Comparison of ENCODE assay signal across 10 cellular contexts in the genomic region with DNA sequence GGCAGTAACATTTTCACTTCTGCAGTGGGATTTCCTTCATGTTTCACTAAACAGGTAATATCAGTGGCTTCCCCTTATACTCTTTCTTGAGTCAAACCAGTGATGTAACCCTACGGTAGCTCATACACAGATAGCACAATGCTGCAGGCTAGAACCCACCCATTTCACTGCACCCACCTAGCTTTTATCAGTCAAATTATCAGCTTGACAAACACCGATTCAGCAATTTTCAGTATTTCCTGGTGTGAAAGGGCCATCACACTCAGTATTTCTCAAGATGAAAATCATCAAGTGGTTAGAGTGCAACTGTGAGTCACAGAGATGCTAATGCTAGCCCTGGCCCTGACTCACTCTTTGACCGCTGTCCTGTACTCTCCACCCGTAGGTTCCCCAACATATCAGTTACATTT.
DNase-seq lines count a peak whose midpoint lies in the region; ATAC-seq, FAIRE-seq and TF ChIP-seq lines count a peak whose summit lies in the region.
"Had no signal": no experiment of that assay in that cellular context is flagged by ENCODE, and none has a peak within 500 bp of the region (broad histone marks: within the 10 kb centered on the region; RNA-seq: fewer than 3 reads in every experiment).

No MANE protein-coding gene starts in this region.

- peak overlapping the region in 3 of 4 donors; percentile 4 to 62 (median 43) for H3K27ac ChIP-seq in transverse colon
- H3K27ac ChIP-seq in kidney (ENCODE audit: low read depth in 2 of 2, low read length in 2 of 2): no peak overlapping the region

- WGBS in transverse colon (ENCODE audit: low coverage in 1 of 2), 2 donors: 54 to 58% methylated on average over 4 of the region's 4 CpGs

- TF ChIP-seq EP300 in transverse colon (IDR thresholded peaks at IDR 0.05; ENCODE audit: low read depth): no peak

- TF ChIP-seq POLR2A in transverse colon (IDR thresholded peaks at IDR 0.05): no peak

- intact Hi-C loops in transverse colon (cut with DNase I; ENCODE audit: low total_unique reads) (no loop called here), kidney (cut with DNase I) (no loop called here)

- H3K9ac ChIP-seq in kidney (ENCODE audit: low read length in 2 of 2): no peak overlapping the region

- H3K4me3 ChIP-seq in transverse colon: no peak overlapping the region
- no peak overlapping the region for H3K4me3 ChIP-seq in kidney (ENCODE audit: low read length in 2 of 2)
- H3K4me3 ChIP-seq: skin epidermis had no signal

- in situ Hi-C loops in transverse colon (cut with MboI; ENCODE audit: low pct_ligation_motif_present in 1 of 4, low pct_unique_long_range_greater_than_20kb in 1 of 4, low sequenced_read_pairs in 3 of 4): no loop called here
- in situ Hi-C loops in KBM-7 (cut with MboI; ENCODE audit: low pct_unique_long_range_greater_than_20kb, low sequenced_read_pairs): no loop called here

- H3K4me1 ChIP-seq in transverse colon (peaks cover 3 to 27% (median 14%) of the 10 kb centered on the region in 4 donors), kidney (ENCODE audit: control insufficient read depth in 1 of 2, insufficient read depth in 1 of 2, low read depth in 1 of 2, low read length in 2 of 2) (no peaks in the 10 kb centered on the region)

- DNase-seq in RCC 7860 (ENCODE audit: low spot score) (peak; percentile 86), fibroblast of peridontal ligament (ENCODE audit: extremely low read depth) (peak; percentile 88), transverse colon (peak; percentile 29), NCI-H510A (lab: John Stamatoyannopoulos, UW) (no peak), kidney (no peak), KBM-7 (no peak)

- H3K27me3 ChIP-seq in transverse colon: no peaks in the 10 kb centered on the region

- FAIRE-seq in RCC 7860 (lab: Jason Lieb, UNC) (peak; percentile 94), kidney (lab: Jason Lieb, UNC) (no peak)
- FAIRE-seq: TTC549 had no signal

- H3K9me3 ChIP-seq in transverse colon (no peaks in the 10 kb centered on the region), kidney (ENCODE audit: control insufficient read depth in 1 of 2, low read length in 2 of 2) (no peaks in the 10 kb centered on the region)

- TF ChIP-seq CTCF in transverse colon (IDR thresholded peaks at IDR 0.05) (no peak), kidney (IDR thresholded peaks at IDR 0.05; ENCODE audit: borderline replicate concordance, extremely low read depth, insufficient read depth) (no peak)

- ATAC-seq in GM18861 (IDR thresholded peaks at IDR 0.05; ENCODE audit: unreplicated experiment) (peak; percentile 57), HG02798 (IDR thresholded peaks at IDR 0.05; ENCODE audit: poor library complexity, unreplicated experiment) (peak; percentile 65)

- H3K36me3 ChIP-seq in transverse colon (no peaks in the 10 kb centered on the region), kidney (ENCODE audit: control insufficient read depth in 1 of 2, insufficient read depth in 2 of 2, low read length in 2 of 2) (no peaks in the 10 kb centered on the region)

Comparison
In these comparisons a context has a peak if more than half of its experiments do, and no peak if none do; other contexts are left out.
1. DNase-seq: peak in RCC 7860 (single experiment), fibroblast of peridontal ligament (single experiment) and transverse colon (single experiment); none in NCI-H510A (single experiment), kidney (single experiment) and KBM-7 (single experiment).
2. H3K27ac ChIP-seq: peak in transverse colon (3 of 4); none in kidney (0 of 2).